In genomic region chr22:24435861-24436351, GRCh38 we compare ENCODE assay signal across 11 cellular contexts. TPM values are rescaled to one million over a fixed set of nuclear protein-coding genes. Genes with fewer than 3 reads are reported as not detected.
A peak's percentile ranks its signal among the peaks of the same experiment; 100 is the strongest.
DNase-seq lines count a peak whose midpoint lies in the region; ATAC-seq and TF ChIP-seq lines count a peak whose summit lies in the region.
"Had no signal": no experiment of that assay in that cellular context is flagged by ENCODE, and none has a peak within 500 bp of the region (broad histone marks: within the 10 kb centered on the region; RNA-seq: fewer than 3 reads in every experiment).

No MANE protein-coding gene starts in this region.

- peak overlapping the region; percentile 29; the same call in 1 of the 2 replicates for H3K9ac ChIP-seq in OCI-LY1 (ENCODE audit: low read length)

- intact Hi-C loops in psoas muscle (cut with DNase I) (no loop called here), breast epithelium (cut with DNase I; ENCODE audit: low total_unique reads) (no loop called here)

- H3K9me3 ChIP-seq in OCI-LY1 (ENCODE audit: low read length) (no peaks in the 10 kb centered on the region), psoas muscle (no peaks in the 10 kb centered on the region), breast epithelium (no peaks in the 10 kb centered on the region)
- no peaks in the 10 kb centered on the region for H3K9me3 ChIP-seq in effector memory CD4-positive, alpha-beta T cell (ENCODE audit: control insufficient read depth, low read length)

- H3K79me2 ChIP-seq in OCI-LY1 (ENCODE audit: insufficient read depth, low read length): no peaks in the 10 kb centered on the region

- TF ChIP-seq CTCF in OCI-LY1 (IDR thresholded peaks at IDR 0.05; ENCODE audit: low read length) (no peak), psoas muscle (IDR thresholded peaks at IDR 0.05) (no peak), breast epithelium (IDR thresholded peaks at IDR 0.05) (no peak)

- H3K36me3 ChIP-seq in OCI-LY1 (ENCODE audit: insufficient read depth, low read length): peaks cover 22% of the 10 kb centered on the region; the same call in 1 of the 2 replicates
- peaks cover 34% of the 10 kb centered on the region for H3K36me3 ChIP-seq in effector memory CD4-positive, alpha-beta T cell (ENCODE audit: control insufficient read depth, insufficient read depth, low read length)
- no peaks in the 10 kb centered on the region for H3K36me3 ChIP-seq in psoas muscle (ENCODE audit: insufficient read depth in 1 of 2, low read depth in 1 of 2)
- no peaks in the 10 kb centered on the region for H3K36me3 ChIP-seq in breast epithelium

- H3K27me3 ChIP-seq in OCI-LY1 (ENCODE audit: insufficient read depth, low read length) (no peaks in the 10 kb centered on the region), psoas muscle (ENCODE audit: insufficient read depth in 3 of 3, low read length in 2 of 3) (no peaks in the 10 kb centered on the region), breast epithelium (no peaks in the 10 kb centered on the region)
- H3K27me3 ChIP-seq in effector memory CD4-positive, alpha-beta T cell (replicated peaks; ENCODE audit: control insufficient read depth, insufficient read depth, low read length, poor library complexity, severe bottlenecking): no peaks in the 10 kb centered on the region

- no peak overlapping the region for H2AFZ ChIP-seq in OCI-LY1 (ENCODE audit: low read length)

- H3K4me1 ChIP-seq in OCI-LY1 (ENCODE audit: insufficient read depth, low read length, severe bottlenecking) (peaks cover 76% of the 10 kb centered on the region), psoas muscle (peaks cover 11% of the 10 kb centered on the region), breast epithelium (peaks cover 0 to 7% of the 10 kb centered on the region in 2 donors)
- peaks cover 52% of the 10 kb centered on the region for H3K4me1 ChIP-seq in effector memory CD4-positive, alpha-beta T cell (ENCODE audit: control insufficient read depth, insufficient read depth, low read length, poor library complexity, severe bottlenecking)

- no peaks in the 10 kb centered on the region for H3K9me2 ChIP-seq in OCI-LY1 (ENCODE audit: low read depth, low read length)

- 67 to 82% (median 80%) methylated on average over 12 of the region's 12 CpGs for WGBS in psoas muscle, 3 donors

- peak overlapping the region; percentile 70; the same call in 1 of the 2 replicates for H3K4me2 ChIP-seq in OCI-LY1 (ENCODE audit: low read length)

- TF ChIP-seq POLR2A in breast epithelium (IDR thresholded peaks at IDR 0.05): no peak

- ATAC-seq in psoas muscle: peak in 3 of 4 donors; percentile 9 to 38 (median 16)

- DNase-seq in EL: peak; percentile 87
- DNase-seq in effector memory CD4-positive, alpha-beta T cell: no peak
- peak; percentile 63 to 70 for DNase-seq in psoas muscle
- no peak for DNase-seq in NCI-H1048 (lab: John Stamatoyannopoulos, UW)
- no peak for DNase-seq in iPS-NIHi11 (ENCODE audit: low spot score)
- DNase-seq in epidermal melanocyte (ENCODE audit: insufficient read length, low spot score): no peak
- no peak for DNase-seq in breast epithelium (ENCODE audit: low spot score in 2 of 2)
- DNase-seq: GF-D8, NCI-H1105, substantia nigra had no signal

- H3F3A ChIP-seq in OCI-LY1 (ENCODE audit: insufficient read depth, low read length): peaks cover 19% of the 10 kb centered on the region; the same call in 1 of the 2 replicates

- H3K4me3 ChIP-seq in OCI-LY1 (ENCODE audit: low read depth, low read length, poor library complexity, severe bottlenecking): no peak overlapping the region
- no peak overlapping the region for H3K4me3 ChIP-seq in effector memory CD4-positive, alpha-beta T cell (ENCODE audit: insufficient read depth, low read depth, low read length, poor library complexity, severe bottlenecking)
- H3K4me3 ChIP-seq in psoas muscle: no peak overlapping the region
- H3K4me3 ChIP-seq in breast epithelium: no peak overlapping the region

- H3K27ac ChIP-seq in OCI-LY1 (ENCODE audit: low read depth, low read length, poor library complexity, severe bottlenecking) (peak overlapping the region; percentile 99), psoas muscle (peak overlapping the region; percentile 60), breast epithelium (peak overlapping the region in 1 of 2 donors; percentile 52)
- H3K27ac ChIP-seq in effector memory CD4-positive, alpha-beta T cell (ENCODE audit: insufficient read depth, low read length, poor library complexity, severe bottlenecking): peak overlapping the region; percentile 71

- no peaks in the 10 kb centered on the region for H4K20me1 ChIP-seq in OCI-LY1 (ENCODE audit: insufficient read depth, low read length)

RNA-seq across cellular contexts. Expression of gene ADORA2A, which starts 8.5 kb away (rescaled TPM):
- total RNA-seq in psoas muscle: 1 to 10 TPM in 3 of 4 donors, under 1 TPM in 1; 0.97 to 2.4 (median 1.6) TPM
- 1 to 10 TPM in 2 of 3 donors, under 1 TPM in 1; 0.97 to 1.7 (median 1.7) TPM for polyA plus RNA-seq in psoas muscle
- 1 to 10 TPM; 1.8 to 4.3 (median 3.4) TPM for total RNA-seq in breast epithelium

RNA-seq across cellular contexts. Expression of gene UPB1, which starts 59.2 kb away (rescaled TPM):
- total RNA-seq in psoas muscle (under 1 TPM; 0.07 to 0.82 (median 0.19) TPM), breast epithelium (under 1 TPM; 0.16 to 0.44 (median 0.33) TPM)
- under 1 TPM; 0.11 to 0.21 (median 0.18) TPM for polyA plus RNA-seq in psoas muscle

Comparison
In these comparisons a context has a peak if more than half of its experiments do, and no peak if none do; other contexts are left out.
1. DNase-seq: peak in EL (single experiment) and psoas muscle (2 of 2); none in effector memory CD4-positive, alpha-beta T cell (0 of 3), NCI-H1048 (single experiment), iPS-NIHi11 (single experiment), epidermal melanocyte (single experiment) and breast epithelium (0 of 2).